Comparison of ENCODE assay signal across 21 cellular contexts in genomic region chr17:77892031-77892430, GRCh38.
DNase-seq lines count a peak whose midpoint lies in the region; ATAC-seq and TF ChIP-seq lines count a peak whose summit lies in the region.
"Had no signal": no experiment of that assay in that cellular context is flagged by ENCODE, and none has a peak within 500 bp of the region (broad histone marks: within the 10 kb centered on the region; RNA-seq: fewer than 3 reads in every experiment).

No MANE protein-coding gene starts in this region.

- H3K36me3 ChIP-seq in right atrium auricular region = no peaks in the 10 kb centered on the region
- no peaks in the 10 kb centered on the region for H3K36me3 ChIP-seq in left lung
- H3K36me3 ChIP-seq: HAP-1 had no signal

- H3K27me3 Mint-ChIP-seq in progenitor cell of endocrine pancreas = peaks cover 43% of the 10 kb centered on the region
- H3K27me3 Mint-ChIP-seq: CD8-positive, alpha-beta memory T cell had no signal

- H3K36me3 Mint-ChIP-seq in progenitor cell of endocrine pancreas (ENCODE audit: insufficient read depth) = no peaks in the 10 kb centered on the region

- H3K9me3 Mint-ChIP-seq in progenitor cell of endocrine pancreas (ENCODE audit: low read depth) = no peaks in the 10 kb centered on the region
- H3K9me3 Mint-ChIP-seq: CD8-positive, alpha-beta memory T cell had no signal

- H3K4me3 ChIP-seq in right cardiac atrium (ENCODE audit: low read length) (no peak overlapping the region), right atrium auricular region (no peak overlapping the region), left lung (no peak overlapping the region)
- H3K4me3 ChIP-seq: HAP-1 had no signal

- H3K4me3 Mint-ChIP-seq in progenitor cell of endocrine pancreas (ENCODE audit: low read depth) = no peak overlapping the region
- H3K4me3 Mint-ChIP-seq: CD8-positive, alpha-beta memory T cell had no signal

- DNase-seq in right cardiac atrium = peak in 2 of 3 donors; percentile 11 to 19
- no peak for DNase-seq in right atrium auricular region (ENCODE audit: low spot score)
- DNase-seq in left lung = peak; percentile 9 to 35
- DNase-seq in progenitor cell of endocrine pancreas (ENCODE audit: low spot score, unreplicated experiment) = no peak
- no peak for DNase-seq in erythroblast (lab: John Stamatoyannopoulos, UW)
- DNase-seq in SIG-M5 treated with dmso at 0.1 percent for 504 hours (lab: John Stamatoyannopoulos, UW; ENCODE audit: unreplicated experiment) = no peak
- DNase-seq in SHP77 treated with DMSO at 0.1 percent for 48 hours (lab: John Stamatoyannopoulos, UW) = no peak
- no peak for DNase-seq in activated CD8-positive, alpha-beta memory T cell treated with anti-CD3 and anti-CD28 coated beads for 24 hours
- DNase-seq: GF-D8; KG1; NCI-H1092; NCI-H1436; NCI-H1930; NCI-H510A; NCI-H748 treated with DMSO at 0.1 percent for 48 hours; NK-92 treated with Interleukin-12 subunit alpha and Interleukin-12 subunit beta, amount 100 ng/mL, for 24 hours had no signal

- ATAC-seq in right cardiac atrium (no peak), left lung (no peak)
- ATAC-seq: Panc1 had no signal

- intact Hi-C loops in right cardiac atrium (cut with DNase I) (loop anchor here in 1 of 4 donors (5.0 kb wide), 1 partner anchor 65 kb away; the partner anchor contains the start of gene TNRC6C), left lung (cut with DNase I) (no loop called here)

- peaks cover 5% of the 10 kb centered on the region for H3K4me1 Mint-ChIP-seq in progenitor cell of endocrine pancreas (ENCODE audit: low read depth)

- TF ChIP-seq CTCF in right atrium auricular region (IDR thresholded peaks at IDR 0.05) = no peak
- no peak for TF ChIP-seq CTCF in left lung (IDR thresholded peaks at IDR 0.05)
- no peak for TF ChIP-seq CTCF in progenitor cell of endocrine pancreas (IDR thresholded peaks at IDR 0.05; ENCODE audit: unreplicated experiment)

- no peaks in the 10 kb centered on the region for H3K4me1 ChIP-seq in right cardiac atrium (ENCODE audit: control insufficient read depth, insufficient read depth, low read length)
- H3K4me1 ChIP-seq in right atrium auricular region = peaks cover 0 to 5% of the 10 kb centered on the region in 2 donors
- peaks cover 0 to 18% of the 10 kb centered on the region in 2 donors for H3K4me1 ChIP-seq in left lung

- H3K27ac Mint-ChIP-seq in progenitor cell of endocrine pancreas = peak overlapping the region; percentile 82

- TF ChIP-seq POLR2A in erythroblast (IDR thresholded peaks at IDR 0.05; ENCODE audit: low read length) = no peak

- 90% methylated on average over 7 of the region's 7 CpGs for WGBS in right cardiac atrium

- H3K9me3 ChIP-seq in right cardiac atrium (ENCODE audit: control insufficient read depth, low read length) (no peaks in the 10 kb centered on the region), right atrium auricular region (no peaks in the 10 kb centered on the region), left lung (no peaks in the 10 kb centered on the region)
- H3K9me3 ChIP-seq: HAP-1 had no signal

- H3K27me3 ChIP-seq in right cardiac atrium (ENCODE audit: control insufficient read depth, insufficient read depth) (no peaks in the 10 kb centered on the region), right atrium auricular region (no peaks in the 10 kb centered on the region), left lung (peaks cover 0 to 58% of the 10 kb centered on the region in 2 donors)

- H3K27ac ChIP-seq in right cardiac atrium (ENCODE audit: low read length) = no peak overlapping the region
- no peak overlapping the region for H3K27ac ChIP-seq in right atrium auricular region
- H3K27ac ChIP-seq in left lung = no peak overlapping the region
- H3K27ac ChIP-seq: C4-2B, HL-60 had no signal

Comparison
In these comparisons a context has a peak if more than half of its experiments do, and no peak if none do; other contexts are left out.
1. DNase-seq: peak in right cardiac atrium (2 of 3) and left lung (2 of 2); none in right atrium auricular region (single experiment), progenitor cell of endocrine pancreas (single experiment), erythroblast (0 of 2), SIG-M5 treated with dmso at 0.1 percent for 504 hours (single experiment), SHP77 treated with DMSO at 0.1 percent for 48 hours (single experiment) and activated CD8-positive, alpha-beta memory T cell treated with anti-CD3 and anti-CD28 coated beads for 24 hours (single experiment).